21 cellular contexts compared by ENCODE assay signal in genomic region chr4:86274642-86275041, GRCh38.
DNase-seq lines count a peak whose midpoint lies in the region; TF ChIP-seq lines count a peak whose summit lies in the region.
"Had no signal": no experiment of that assay in that cellular context is flagged by ENCODE, and none has a peak within 500 bp of the region (broad histone marks: within the 10 kb centered on the region; RNA-seq: fewer than 3 reads in every experiment).

No MANE protein-coding gene starts in this region.

- H3K27me3 ChIP-seq in DOHH2 (ENCODE audit: control insufficient read depth, low read length) (no peaks in the 10 kb centered on the region), OCI-LY1 (ENCODE audit: insufficient read depth, low read length) (no peaks in the 10 kb centered on the region), neural progenitor cell (no peaks in the 10 kb centered on the region)
- H3K27me3 ChIP-seq in CD8-positive, alpha-beta memory T cell (ENCODE audit: insufficient read depth, low read length, poor library complexity, severe bottlenecking): no peaks in the 10 kb centered on the region
- H3K27me3 ChIP-seq: BLaER1 had no signal

- peak overlapping the region; percentile 56 for H3K4me3 ChIP-seq in DOHH2 (ENCODE audit: low read length)
- H3K4me3 ChIP-seq in OCI-LY1 (ENCODE audit: low read depth, low read length, poor library complexity, severe bottlenecking): no peak overlapping the region
- no peak overlapping the region for H3K4me3 ChIP-seq in neural progenitor cell
- H3K4me3 ChIP-seq in CD8-positive, alpha-beta memory T cell (ENCODE audit: low read length): no peak overlapping the region
- H3K4me3 ChIP-seq: BLaER1, GM23248, HAP-1, K562 had no signal

- H3K4me2 ChIP-seq in DOHH2 (ENCODE audit: low read length) (peak overlapping the region; percentile 70), OCI-LY1 (ENCODE audit: low read length) (0 out of 2 replicates have a peak overlapping the region, but pooled peaks have one; percentile 11), neural progenitor cell (peak overlapping the region; percentile 46)
- H3K4me2 ChIP-seq: BLaER1 had no signal

- no peak for TF ChIP-seq CTCF in DOHH2 (IDR thresholded peaks at IDR 0.05; ENCODE audit: low read depth, low read length, poor library complexity, severe bottlenecking)
- TF ChIP-seq CTCF in OCI-LY1 (IDR thresholded peaks at IDR 0.05; ENCODE audit: low read length): no peak
- no peak for TF ChIP-seq CTCF in neural progenitor cell (IDR thresholded peaks at IDR 0.05)

- H3F3A ChIP-seq in DOHH2 (ENCODE audit: control insufficient read depth, insufficient read depth): peaks cover 26% of the 10 kb centered on the region
- H3F3A ChIP-seq in OCI-LY1 (ENCODE audit: insufficient read depth, low read length): no peaks in the 10 kb centered on the region
- H3F3A ChIP-seq in neural progenitor cell (ENCODE audit: low read depth): peaks cover 19% of the 10 kb centered on the region

- no peaks in the 10 kb centered on the region for H4K20me1 ChIP-seq in DOHH2 (ENCODE audit: control insufficient read depth, insufficient read depth, low read depth, low read length)
- H4K20me1 ChIP-seq in OCI-LY1 (ENCODE audit: insufficient read depth, low read length): no peaks in the 10 kb centered on the region
- no peaks in the 10 kb centered on the region for H4K20me1 ChIP-seq in neural progenitor cell (ENCODE audit: low read depth)
- H4K20me1 ChIP-seq: BLaER1 had no signal

- POLR2A ChIA-PET in HEK293T (lab: Yijun Ruan, JAX): no interaction called here
- POLR2A ChIA-PET in CD8-positive, alpha-beta memory T cell (lab: Charles Lee): no interaction called here

- H3K79me2 ChIP-seq in DOHH2 (ENCODE audit: control insufficient read depth, low read length) (peaks cover 14% of the 10 kb centered on the region), OCI-LY1 (ENCODE audit: insufficient read depth, low read length) (no peaks in the 10 kb centered on the region), neural progenitor cell (ENCODE audit: low read depth) (peaks cover 99% of the 10 kb centered on the region)

- CTCF ChIA-PET in HEK293T (lab: Yijun Ruan, JAX): no interaction called here
- CTCF ChIA-PET in CD8-positive, alpha-beta memory T cell (lab: Charles Lee): no interaction called here

- no peaks in the 10 kb centered on the region for H3K27me3 Mint-ChIP-seq in neural progenitor cell (ENCODE audit: insufficient read depth, low read depth)
- peaks cover 0 to 3% of the 10 kb centered on the region in 2 donors for H3K27me3 Mint-ChIP-seq in CD8-positive, alpha-beta memory T cell
- H3K27me3 Mint-ChIP-seq: CD4-positive, alpha-beta memory T cell had no signal

- H3K9me3 Mint-ChIP-seq in neural progenitor cell: peaks cover 6% of the 10 kb centered on the region
- H3K9me3 Mint-ChIP-seq in CD8-positive, alpha-beta memory T cell: peaks cover 0 to 5% (median 2%) of the 10 kb centered on the region in 5 donors

- H3K27ac ChIP-seq in DOHH2 (ENCODE audit: low read depth, low read length): peak overlapping the region; percentile 99
- no peak overlapping the region for H3K27ac ChIP-seq in OCI-LY1 (ENCODE audit: low read depth, low read length, poor library complexity, severe bottlenecking)
- H3K27ac ChIP-seq in neural progenitor cell: peak overlapping the region; percentile 59
- no peak overlapping the region for H3K27ac ChIP-seq in CD8-positive, alpha-beta memory T cell (ENCODE audit: low read depth, low read length)
- H3K27ac ChIP-seq: BLaER1, GM23248, HL-60 had no signal

- no peak overlapping the region for H3K27ac Mint-ChIP-seq in neural progenitor cell
- no peak overlapping the region for H3K27ac Mint-ChIP-seq in CD8-positive, alpha-beta memory T cell
- H3K27ac Mint-ChIP-seq: CD14-positive monocyte; CD4-positive, alpha-beta memory T cell had no signal

- no peaks in the 10 kb centered on the region for H3K4me1 Mint-ChIP-seq in neural progenitor cell
- no peaks in the 10 kb centered on the region for H3K4me1 Mint-ChIP-seq in CD8-positive, alpha-beta memory T cell
- H3K4me1 Mint-ChIP-seq: CD14-positive monocyte; CD4-positive, alpha-beta memory T cell had no signal

- H3K4me3 Mint-ChIP-seq in neural progenitor cell: no peak overlapping the region
- no peak overlapping the region for H3K4me3 Mint-ChIP-seq in CD8-positive, alpha-beta memory T cell
- H3K4me3 Mint-ChIP-seq: CD14-positive monocyte; CD4-positive, alpha-beta memory T cell had no signal

- H3K9me2 ChIP-seq in DOHH2 (replicated peaks; ENCODE audit: control insufficient read depth, low read length): no peaks in the 10 kb centered on the region
- no peaks in the 10 kb centered on the region for H3K9me2 ChIP-seq in OCI-LY1 (ENCODE audit: low read depth, low read length)

- H3K9me3 ChIP-seq in DOHH2 (ENCODE audit: control insufficient read depth, insufficient read depth, low read length): no peaks in the 10 kb centered on the region
- H3K9me3 ChIP-seq in OCI-LY1 (ENCODE audit: low read length): no peaks in the 10 kb centered on the region
- peaks cover 6% of the 10 kb centered on the region for H3K9me3 ChIP-seq in neural progenitor cell (ENCODE audit: low read depth)
- H3K9me3 ChIP-seq in CD8-positive, alpha-beta memory T cell (ENCODE audit: low read length): no peaks in the 10 kb centered on the region
- H3K9me3 ChIP-seq: BLaER1, HAP-1 had no signal

- peaks cover 21% of the 10 kb centered on the region for H3K36me3 Mint-ChIP-seq in neural progenitor cell
- no peaks in the 10 kb centered on the region for H3K36me3 Mint-ChIP-seq in CD8-positive, alpha-beta memory T cell
- H3K36me3 Mint-ChIP-seq: CD14-positive monocyte; CD4-positive, alpha-beta memory T cell had no signal

- H3K4me1 ChIP-seq in DOHH2 (ENCODE audit: control insufficient read depth, low read length) (peaks cover 98% of the 10 kb centered on the region), OCI-LY1 (ENCODE audit: insufficient read depth, low read length, severe bottlenecking) (peaks cover 50% of the 10 kb centered on the region), neural progenitor cell (peaks cover 67% of the 10 kb centered on the region)
- no peaks in the 10 kb centered on the region for H3K4me1 ChIP-seq in CD8-positive, alpha-beta memory T cell (ENCODE audit: insufficient read depth, low read length)
- H3K4me1 ChIP-seq: HAP-1 had no signal

- DNase-seq in HEK293T (ENCODE audit: extremely low spot score) (no peak), neural progenitor cell (ENCODE audit: low spot score) (no peak), SIG-M5 (lab: John Stamatoyannopoulos, UW) (no peak), AML-193 (lab: John Stamatoyannopoulos, UW) (no peak)
- no peak for DNase-seq in CD8-positive, alpha-beta memory T cell
- DNase-seq: ACHN; Calu3; CD4-positive, alpha-beta memory T cell; DMS 273 treated with DMSO at 0.1 percent for 48 hours; DMS53; DND-41; GDM1; GM23248; IMR-90 had no signal

- H3K9ac ChIP-seq in OCI-LY1 (ENCODE audit: low read length) (no peak overlapping the region), neural progenitor cell (no peak overlapping the region)
- H3K9ac ChIP-seq: BLaER1, GM23248 had no signal

- H3K36me3 ChIP-seq in DOHH2 (ENCODE audit: control insufficient read depth, low read length) (peaks cover 19% of the 10 kb centered on the region; the same call in 1 of the 2 replicates), OCI-LY1 (ENCODE audit: insufficient read depth, low read length) (no peaks in the 10 kb centered on the region), neural progenitor cell (peaks cover 16% of the 10 kb centered on the region)
- no peaks in the 10 kb centered on the region for H3K36me3 ChIP-seq in CD8-positive, alpha-beta memory T cell (ENCODE audit: insufficient read depth, low read length)
- H3K36me3 ChIP-seq: BLaER1, HAP-1 had no signal

- H2AFZ ChIP-seq in OCI-LY1 (ENCODE audit: low read length) (no peak overlapping the region), neural progenitor cell (replicated peaks) (no peak overlapping the region)
- H2AFZ ChIP-seq: GM23248 had no signal

TF ChIP-seq in HEK293T, 16 proteins besides CTCF, POLR2A, EP300 and RAD21:
- TF ChIP-seq ARNT (IDR thresholded peaks at IDR 0.05): no peak
- no peak for TF ChIP-seq FOXA1 (IDR thresholded peaks at IDR 0.05)
- peak; percentile 64 for TF ChIP-seq PKNOX1 (IDR thresholded peaks at IDR 0.05)

Comparison
In these comparisons a context has a peak if more than half of its experiments do, and no peak if none do; other contexts are left out.
1. H3K27ac ChIP-seq: peak in DOHH2 (single experiment) and neural progenitor cell (single experiment); none in OCI-LY1 (single experiment) and CD8-positive, alpha-beta memory T cell (single experiment).
2. H3K4me2 ChIP-seq: peak in every context shown above with its lines; median percentile 70 in DOHH2; 46 in neural progenitor cell; 11 in OCI-LY1.